In genomic region chr13:113209336-113209879, GRCh38 we compare ENCODE assay signal across 8 cellular contexts. TPM values are rescaled to one million over a fixed set of nuclear protein-coding genes. Genes with fewer than 3 reads are reported as not detected.
DNase-seq lines count a peak whose midpoint lies in the region; ATAC-seq and TF ChIP-seq lines count a peak whose summit lies in the region.

TSS of gene CUL4A (plus strand) at chr13:113209613. CDS start at chr13:113209628, 15 bp downstream.

- no peak for TF ChIP-seq POLR2A in breast epithelium (IDR thresholded peaks at IDR 0.05)
- TF ChIP-seq POLR2A in spleen (IDR thresholded peaks at IDR 0.05) = no peak

- WGBS in spleen, 5 donors = 0 to 1% (median 1%) methylated on average over 8 to 81 of the region's 81 CpGs

- no peaks in the 10 kb centered on the region for H3K36me3 ChIP-seq in breast epithelium
- H3K36me3 ChIP-seq in spleen = peaks cover 0 to 33% (median 0%) of the 10 kb centered on the region in 6 donors

- H3K4me3 ChIP-seq in breast epithelium (peak within 1 kb of the TSS; percentile 88 to 98 (median 97)), spleen (peak within 1 kb of the TSS; percentile 86 to 98 (median 96))

- H3K9me3 ChIP-seq in breast epithelium = no peaks in the 10 kb centered on the region
- H3K9me3 ChIP-seq in spleen = no peaks in the 10 kb centered on the region

- H3K27ac ChIP-seq in breast epithelium = peak within 1 kb of the TSS; percentile 96 to 98
- H3K27ac ChIP-seq in spleen = peak within 1 kb of the TSS; percentile 85 to 99 (median 98)

- TF ChIP-seq CTCF in breast epithelium (IDR thresholded peaks at IDR 0.05) (no peak), spleen (IDR thresholded peaks at IDR 0.05 in 8 of 11, conservative IDR thresholded peaks at IDR 0.05 in 3 of 11) (no peak)

- DNase-seq in DMS 273 (lab: John Stamatoyannopoulos, UW; ENCODE audit: unreplicated experiment) = peak; percentile 86
- no peak for DNase-seq in DMS 273 treated with DMSO at 0.1 percent for 48 hours (lab: John Stamatoyannopoulos, UW)
- peak; percentile 77 for DNase-seq in NCI-H1092 (lab: John Stamatoyannopoulos, UW)
- peak; percentile 79 for DNase-seq in UCSD-AML1 (lab: John Stamatoyannopoulos, UW; ENCODE audit: unreplicated experiment)
- DNase-seq in breast epithelium (ENCODE audit: low spot score in 2 of 2) = peak; percentile 50 to 78
- peak; percentile 82 for DNase-seq in iPS-NIHi7 (ENCODE audit: extremely low spot score)
- peak; percentile 94 for DNase-seq in spleen

- H3K27me3 ChIP-seq in breast epithelium (no peaks in the 10 kb centered on the region), spleen (replicated peaks in 1 of 7) (no peaks in the 10 kb centered on the region)

- intact Hi-C loops in breast epithelium (cut with DNase I; ENCODE audit: low total_unique reads) = no loop called here
- intact Hi-C loops in spleen (cut with DNase I; ENCODE audit: low total_unique reads) = loop anchor here (10.0 kb wide), 1 partner anchor 55 kb away; the partner anchor contains the start of gene PROZ

- ATAC-seq in HG02571 (IDR thresholded peaks at IDR 0.05; ENCODE audit: unreplicated experiment) = peak; percentile 45

- H3K4me1 ChIP-seq in breast epithelium = peaks cover 0 to 11% of the 10 kb centered on the region in 2 donors
- H3K4me1 ChIP-seq in spleen = peaks cover 45 to 84% (median 77%) of the 10 kb centered on the region in 6 donors

RNA-seq across cellular contexts. Expression of gene CUL4A, which starts in this region (rescaled TPM):
- total RNA-seq in breast epithelium (100 to 1,000 TPM; 108 to 145 (median 142) TPM), spleen (10 to 100 TPM; 54.8 to 99.3 (median 70.1) TPM)
- 10 to 100 TPM; 24.4 to 35.6 (median 34.7) TPM for polyA plus RNA-seq in spleen
